8 cellular contexts compared by ENCODE assay signal in the genomic region with DNA sequence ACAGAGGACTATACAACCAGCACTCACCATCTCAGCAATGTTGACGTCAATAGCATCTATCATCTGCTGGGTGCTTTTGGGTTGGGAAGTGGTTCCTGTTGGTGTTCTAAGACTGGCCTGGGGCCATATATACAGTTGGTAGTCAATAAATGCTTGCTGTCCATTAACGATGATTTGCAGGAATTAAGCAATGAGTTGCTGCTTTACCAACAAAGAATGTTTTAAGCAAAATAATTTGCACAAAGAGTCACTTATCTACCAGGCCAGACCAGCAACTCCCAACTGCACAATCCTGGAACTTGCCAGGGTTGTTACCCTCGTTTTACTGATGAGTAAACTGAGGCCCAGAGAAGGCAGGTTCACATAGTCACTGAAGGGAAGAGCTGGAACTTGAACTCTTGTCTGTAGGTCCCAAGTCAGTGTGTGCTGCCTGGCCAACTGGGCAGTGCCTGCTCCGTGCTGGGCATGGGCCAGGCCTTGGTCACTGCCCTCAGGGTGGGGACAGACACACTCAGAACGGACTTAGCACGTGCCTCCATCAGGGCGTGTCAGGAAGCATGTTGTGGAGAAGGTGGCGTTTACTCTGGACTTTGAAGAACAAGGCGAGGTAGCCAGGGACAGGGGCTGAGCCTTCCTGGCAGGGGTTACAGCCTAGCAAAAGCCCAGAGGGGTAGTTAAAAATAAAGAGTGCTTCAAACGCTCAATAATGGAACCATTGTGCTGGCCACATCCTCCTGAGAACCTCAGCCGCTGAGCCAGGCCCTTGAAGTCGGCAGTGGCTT. TPM values are rescaled to one million over a fixed set of nuclear protein-coding genes. Genes with fewer than 3 reads are reported as not detected.
A peak's percentile ranks its signal among the peaks of the same experiment; 100 is the strongest.
DNase-seq lines count a peak whose midpoint lies in the region; ATAC-seq and TF ChIP-seq lines count a peak whose summit lies in the region.

No MANE protein-coding gene starts in this region.

- CTCF ChIA-PET in activated CD4-positive, alpha-beta T cell treated with anti-CD3 and anti-CD28 coated beads, Interleukin-2, amount 10 ng/mL, durations not matched to agents 7 days and 5 days (lab: Charles Lee): interaction anchor here (1.2 kb wide), 1 partner anchor 53 kb away, joined by 3 read pairs; no protein-coding TSS in a partner anchor

- peaks cover 10 to 13% of the 10 kb centered on the region in 2 donors for H3K4me1 ChIP-seq in left lung
- peaks cover 43% of the 10 kb centered on the region for H3K4me1 ChIP-seq in suprapubic skin

- no peaks in the 10 kb centered on the region for H3K36me3 Mint-ChIP-seq in activated CD4-positive, alpha-beta T cell treated with anti-CD3 and anti-CD28 coated beads, Interleukin-2, amount 10 ng/mL, durations not matched to agents 7 days and 5 days (ENCODE audit: low read depth)

- no peak overlapping the region for H3K4me3 Mint-ChIP-seq in activated CD4-positive, alpha-beta T cell treated with anti-CD3 and anti-CD28 coated beads, Interleukin-2, amount 10 ng/mL, durations not matched to agents 7 days and 5 days

- peaks cover 21% of the 10 kb centered on the region for H3K4me1 Mint-ChIP-seq in activated CD4-positive, alpha-beta T cell treated with anti-CD3 and anti-CD28 coated beads, Interleukin-2, amount 10 ng/mL, durations not matched to agents 7 days and 5 days

- TF ChIP-seq CTCF in VCaP (conservative IDR thresholded peaks at IDR 0.05) (no peak), left lung (IDR thresholded peaks at IDR 0.05) (no peak), suprapubic skin (IDR thresholded peaks at IDR 0.05) (no peak)

- peak overlapping the region; percentile 98 for H3K27ac ChIP-seq in VCaP
- peak overlapping the region in 1 of 2 donors; percentile 60 for H3K27ac ChIP-seq in left lung
- H3K27ac ChIP-seq in suprapubic skin: peak overlapping the region; percentile 90

- no peak overlapping the region for H3K27ac Mint-ChIP-seq in activated CD4-positive, alpha-beta T cell treated with anti-CD3 and anti-CD28 coated beads, Interleukin-2, amount 10 ng/mL, durations not matched to agents 7 days and 5 days

- peak; percentile 30 for DNase-seq in activated CD4-positive, alpha-beta T cell treated with anti-CD3 and anti-CD28 coated beads, Interleukin-2, amount 10 ng/mL, durations not matched to agents 7 days and 5 days
- no peak for DNase-seq in activated CD4-positive, alpha-beta T cell treated with anti-CD3 and anti-CD28 coated beads, Interleukin-2, amount 50 U/mL, for 48 hours
- DNase-seq in left lung: peak; percentile 81 to 84
- DNase-seq in suprapubic skin (ENCODE audit: low spot score in 2 of 2): no peak
- DNase-seq in NCI-H446 (lab: John Stamatoyannopoulos, UW): no peak
- no peak for DNase-seq in NCI-H524 (lab: John Stamatoyannopoulos, UW)

- H3K4me3 ChIP-seq in left lung (no peak overlapping the region), suprapubic skin (no peak overlapping the region)

- POLR2A ChIA-PET in activated CD4-positive, alpha-beta T cell treated with anti-CD3 and anti-CD28 coated beads, Interleukin-2, amount 10 ng/mL, durations not matched to agents 7 days and 5 days (lab: Charles Lee): no interaction called here

- ATAC-seq in left lung (peak; percentile 59), HG02973 (IDR thresholded peaks at IDR 0.05; ENCODE audit: unreplicated experiment) (no peak)

- H3K36me3 ChIP-seq in left lung (no peaks in the 10 kb centered on the region), suprapubic skin (no peaks in the 10 kb centered on the region)

- no peaks in the 10 kb centered on the region for H3K9me3 Mint-ChIP-seq in activated CD4-positive, alpha-beta T cell treated with anti-CD3 and anti-CD28 coated beads, Interleukin-2, amount 10 ng/mL, durations not matched to agents 7 days and 5 days

- peaks cover 2% of the 10 kb centered on the region for H3K27me3 Mint-ChIP-seq in activated CD4-positive, alpha-beta T cell treated with anti-CD3 and anti-CD28 coated beads, Interleukin-2, amount 10 ng/mL, durations not matched to agents 7 days and 5 days

- 49% methylated on average over 10 of the region's 12 CpGs for WGBS in suprapubic skin

- intact Hi-C loops in left lung (cut with DNase I): no loop called here

- TF ChIP-seq POLR2A in suprapubic skin (IDR thresholded peaks at IDR 0.05): no peak

- no peaks in the 10 kb centered on the region for H3K9me3 ChIP-seq in left lung
- H3K9me3 ChIP-seq in suprapubic skin: no peaks in the 10 kb centered on the region

- TF ChIP-seq EP300 in suprapubic skin (IDR thresholded peaks at IDR 0.05): no peak

- H3K27me3 ChIP-seq in left lung: peaks cover 0 to 30% of the 10 kb centered on the region in 2 donors
- no peaks in the 10 kb centered on the region for H3K27me3 ChIP-seq in suprapubic skin

RNA-seq across cellular contexts. Expression of gene SRC, which starts 2.5 kb away (rescaled TPM):
- total RNA-seq in activated CD4-positive, alpha-beta T cell treated with anti-CD3 and anti-CD28 coated beads, Interleukin-2, amount 10 ng/mL, durations not matched to agents 7 days and 5 days: 1 to 10 TPM; 2.1 to 2.6 TPM
- total RNA-seq in left lung (10 to 100 TPM; 37.4 to 53.5 TPM), suprapubic skin (10 to 100 TPM; 18.8 to 39.5 (median 26.0) TPM)

RNA-seq across cellular contexts. Expression of gene MANBAL, which starts 53.9 kb away (rescaled TPM):
- total RNA-seq in activated CD4-positive, alpha-beta T cell treated with anti-CD3 and anti-CD28 coated beads, Interleukin-2, amount 10 ng/mL, durations not matched to agents 7 days and 5 days: 10 to 100 TPM; 10.9 to 11.0 TPM
- total RNA-seq in left lung (10 to 100 TPM; 30.6 to 34.6 TPM), suprapubic skin (10 to 100 TPM; 15.4 to 32.3 (median 25.4) TPM)

Comparison
In these comparisons a context has a peak if more than half of its experiments do, and no peak if none do; other contexts are left out.
1. DNase-seq: peak in activated CD4-positive, alpha-beta T cell treated with anti-CD3 and anti-CD28 coated beads, Interleukin-2, amount 10 ng/mL, durations not matched to agents 7 days and 5 days (single experiment) and left lung (2 of 2); none in activated CD4-positive, alpha-beta T cell treated with anti-CD3 and anti-CD28 coated beads, Interleukin-2, amount 50 U/mL, for 48 hours (0 of 2), suprapubic skin (0 of 2), NCI-H446 (0 of 2) and NCI-H524 (0 of 2).
2. RNA of gene SRC, which starts 2.5 kb away (total RNA-seq): 37.4 to 53.5 TPM in left lung and 18.8 to 39.5 TPM in suprapubic skin; 2.1 to 2.6 TPM in activated CD4-positive, alpha-beta T cell treated with anti-CD3 and anti-CD28 coated beads, Interleukin-2, amount 10 ng/mL, durations not matched to agents 7 days and 5 days; every median in the first group is over 4 times any median in the second.